In genomic region chr3:17938313-17938712, GRCh38 we compare ENCODE assay signal across 22 cellular contexts.
"Had no signal": no experiment of that assay in that cellular context is flagged by ENCODE, and none has a peak within 500 bp of the region (broad histone marks: within the 10 kb centered on the region; RNA-seq: fewer than 3 reads in every experiment).

No MANE protein-coding gene starts in this region.

- H3K27ac ChIP-seq: adrenal gland, neutrophil, parathyroid adenoma, testis had no signal

- H3K9me3 ChIP-seq: adrenal gland, neutrophil, testis had no signal

- DNase-seq: activated CD8-positive, alpha-beta memory T cell treated with anti-CD3 and anti-CD28 coated beads for 24 hours; activated CD8-positive, alpha-beta memory T cell treated with anti-CD3 and anti-CD28 coated beads, Interleukin-2, amount 50 U/mL, for 48 hours; activated effector memory CD4-positive, alpha-beta T cell treated with anti-CD3 and anti-CD28 coated beads, Interleukin-2, amount 50 U/mL, for 16 hours; activated T-cell treated with anti-CD3 and anti-CD28 coated beads, Interleukin-2, amount 50 U/mL, for 72 hours; adrenal gland; dermis blood vessel endothelial cell; effector memory CD4-positive, alpha-beta T cell; foreskin fibroblast; mammary epithelial cell; naive thymus-derived CD8-positive, alpha-beta T cell; stimulated activated CD4-positive, alpha-beta T cell treated with anti-CD3 and anti-CD28 coated beads, Interleukin-4, amount 100 ng/mL, for 24 hours; T-cell; testis had no signal

- H3K4me1 Mint-ChIP-seq: activated naive CD4-positive, alpha-beta T cell treated with anti-CD3 and anti-CD28 coated beads, Interleukin-2, amount 50 U/mL, for 24 hours; stimulated activated effector memory CD8-positive, alpha-beta T cell treated with anti-CD3 and anti-CD28 coated beads, Interleukin-12 subunit alpha, Interleukin-12 subunit beta, amount 100 ng/mL, for 72 hours; T-cell had no signal

- H3K36me3 Mint-ChIP-seq: activated naive CD4-positive, alpha-beta T cell treated with anti-CD3 and anti-CD28 coated beads, Interleukin-2, amount 50 U/mL, for 24 hours; naive thymus-derived CD8-positive, alpha-beta T cell; stimulated activated effector memory CD8-positive, alpha-beta T cell treated with anti-CD3 and anti-CD28 coated beads, Interleukin-12 subunit alpha, Interleukin-12 subunit beta, amount 100 ng/mL, for 72 hours; T-cell; type B pancreatic cell had no signal

- H3K9me3 Mint-ChIP-seq: activated naive CD4-positive, alpha-beta T cell treated with anti-CD3 and anti-CD28 coated beads, Interleukin-2, amount 50 U/mL, for 24 hours; activated T-cell treated with anti-CD3 and anti-CD28 coated beads, Interleukin-2, amount 50 U/mL, for 72 hours; naive thymus-derived CD8-positive, alpha-beta T cell; stimulated activated effector memory CD8-positive, alpha-beta T cell treated with anti-CD3 and anti-CD28 coated beads, Interleukin-12 subunit alpha, Interleukin-12 subunit beta, amount 100 ng/mL, for 72 hours; T-cell; type B pancreatic cell had no signal

- FAIRE-seq: keratinocyte had no signal

- H3K27me3 ChIP-seq: adrenal gland, neutrophil, testis had no signal

- H3K9ac ChIP-seq: parathyroid adenoma had no signal

- H3K79me2 ChIP-seq: parathyroid adenoma had no signal

- H3K4me3 Mint-ChIP-seq: activated naive CD4-positive, alpha-beta T cell treated with anti-CD3 and anti-CD28 coated beads, Interleukin-2, amount 50 U/mL, for 24 hours; activated T-cell treated with anti-CD3 and anti-CD28 coated beads, Interleukin-2, amount 50 U/mL, for 72 hours; naive thymus-derived CD8-positive, alpha-beta T cell; stimulated activated effector memory CD8-positive, alpha-beta T cell treated with anti-CD3 and anti-CD28 coated beads, Interleukin-12 subunit alpha, Interleukin-12 subunit beta, amount 100 ng/mL, for 72 hours; T-cell; type B pancreatic cell had no signal

- H3K36me3 ChIP-seq: adrenal gland, neutrophil had no signal

- H3K27me3 Mint-ChIP-seq: type B pancreatic cell had no signal

- H3K4me1 ChIP-seq: adrenal gland, testis had no signal

- H2AFZ ChIP-seq: parathyroid adenoma had no signal

- H3K27ac Mint-ChIP-seq: activated naive CD4-positive, alpha-beta T cell treated with anti-CD3 and anti-CD28 coated beads, Interleukin-2, amount 50 U/mL, for 24 hours; activated T-cell treated with anti-CD3 and anti-CD28 coated beads, Interleukin-2, amount 50 U/mL, for 72 hours; naive thymus-derived CD8-positive, alpha-beta T cell; stimulated activated effector memory CD8-positive, alpha-beta T cell treated with anti-CD3 and anti-CD28 coated beads, Interleukin-12 subunit alpha, Interleukin-12 subunit beta, amount 100 ng/mL, for 72 hours; T-cell; type B pancreatic cell had no signal

- H3K4me3 ChIP-seq: adrenal gland had no signal

- ATAC-seq: activated CD4-positive, CD25-positive, alpha-beta regulatory T cell treated with anti-CD3 and anti-CD28 coated beads, Interleukin-2, amount 50 U/mL, for 24 hours; activated T-cell treated with anti-CD3 and anti-CD28 coated beads, Interleukin-2, amount 50 U/mL, for 72 hours; left lobe of liver; naive thymus-derived CD8-positive, alpha-beta T cell; sciatic nerve; stimulated activated effector memory CD8-positive, alpha-beta T cell treated with anti-CD3 and anti-CD28 coated beads, Interleukin-12 subunit alpha, Interleukin-12 subunit beta, amount 100 ng/mL, for 72 hours; T-cell had no signal
